ENCODE assay signal across 8 cellular contexts in genomic region chr2:101113441-101114267, GRCh38. TPM values are rescaled to one million over a fixed set of nuclear protein-coding genes. Genes with fewer than 3 reads are reported as not detected.
DNase-seq lines count a peak whose midpoint lies in the region; TF ChIP-seq lines count a peak whose summit lies in the region.

No MANE protein-coding gene starts in this region.

- DNase-seq in AG09319 (ENCODE audit: extremely low read depth, low read depth) (peak; percentile 71), SJSA1 (ENCODE audit: low read depth in 1 of 2, low spot score in 2 of 2) (peak in 1 of 2 experiments; percentile 67), tibial artery (no peak), mesenteric fat pad (ENCODE audit: low spot score) (no peak)
- DNase-seq in activated T-helper 1 cell treated with anti-CD3 and anti-CD28 coated beads, Interleukin-12 subunit alpha, Interleukin-12 subunit beta, Interleukin-2, Interleukin-4 antibody, amounts not matched to agents 30 ng/mL and 10 ng/mL and 1 ng/mL, durations not matched to agents 14 hours and 24 hours and 36 hours (ENCODE audit: low spot score): no peak
- DNase-seq in stimulated activated CD4-positive, alpha-beta T cell treated with anti-CD3 and anti-CD28 coated beads, Interleukin-2, amount 100 ng/mL, for 48 hours: no peak

- peak overlapping the region; percentile 55 for H3K9ac ChIP-seq in iPS-20b (ENCODE audit: low read depth, low read length)

- H3K27me3 ChIP-seq in SJSA1 (replicated peaks) (no peaks in the 10 kb centered on the region), iPS-20b (ENCODE audit: insufficient read depth, low read length) (no peaks in the 10 kb centered on the region), tibial artery (no peaks in the 10 kb centered on the region)

- H3K4me1 ChIP-seq in SJSA1 (replicated peaks) (peaks cover 42% of the 10 kb centered on the region), iPS-20b (ENCODE audit: insufficient read depth, low read length) (peaks cover 28% of the 10 kb centered on the region), tibial artery (peaks cover 0 to 67% (median 39%) of the 10 kb centered on the region in 4 donors)

- H3K4me3 Mint-ChIP-seq in activated T-helper 1 cell treated with anti-CD3 and anti-CD28 coated beads, Interleukin-12 subunit alpha, Interleukin-12 subunit beta, Interleukin-2, Interleukin-4 antibody, amounts not matched to agents 30 ng/mL and 10 ng/mL and 1 ng/mL, durations not matched to agents 14 hours and 24 hours and 36 hours: no peak overlapping the region

- TF ChIP-seq RAD21 in Ishikawa (IDR thresholded peaks at IDR 0.05; ENCODE audit: low read depth): no peak

- H3K4me3 ChIP-seq in SJSA1 (no peak overlapping the region), iPS-20b (ENCODE audit: low read length) (peak overlapping the region; percentile 52), tibial artery (no peak overlapping the region)

- H3K27ac ChIP-seq in SJSA1 (peak overlapping the region; percentile 80), iPS-20b (ENCODE audit: low read length) (peak overlapping the region; percentile 28), tibial artery (peak overlapping the region in 1 of 2 donors; percentile 30)

- H3K36me3 ChIP-seq in SJSA1: no peaks in the 10 kb centered on the region
- no peaks in the 10 kb centered on the region for H3K36me3 ChIP-seq in iPS-20b (ENCODE audit: insufficient read depth, low read depth, low read length)
- H3K36me3 ChIP-seq in tibial artery: no peaks in the 10 kb centered on the region

- no peak overlapping the region for H3K27ac Mint-ChIP-seq in activated T-helper 1 cell treated with anti-CD3 and anti-CD28 coated beads, Interleukin-12 subunit alpha, Interleukin-12 subunit beta, Interleukin-2, Interleukin-4 antibody, amounts not matched to agents 30 ng/mL and 10 ng/mL and 1 ng/mL, durations not matched to agents 14 hours and 24 hours and 36 hours

- peaks cover 2% of the 10 kb centered on the region for H3K27me3 Mint-ChIP-seq in activated T-helper 1 cell treated with anti-CD3 and anti-CD28 coated beads, Interleukin-12 subunit alpha, Interleukin-12 subunit beta, Interleukin-2, Interleukin-4 antibody, amounts not matched to agents 30 ng/mL and 10 ng/mL and 1 ng/mL, durations not matched to agents 14 hours and 24 hours and 36 hours (ENCODE audit: insufficient read depth)

- no peaks in the 10 kb centered on the region for H3K36me3 Mint-ChIP-seq in activated T-helper 1 cell treated with anti-CD3 and anti-CD28 coated beads, Interleukin-12 subunit alpha, Interleukin-12 subunit beta, Interleukin-2, Interleukin-4 antibody, amounts not matched to agents 30 ng/mL and 10 ng/mL and 1 ng/mL, durations not matched to agents 14 hours and 24 hours and 36 hours (ENCODE audit: low read depth)

- TF ChIP-seq CTCF in AG09319 (IDR thresholded peaks at IDR 0.05; ENCODE audit: low read depth, low read length) (no peak), tibial artery (IDR thresholded peaks at IDR 0.05) (no peak)

- peak; percentile 19; the same call in 1 of the 2 replicates for TF ChIP-seq EP300 in Ishikawa (IDR thresholded peaks at IDR 0.05; ENCODE audit: borderline replicate concordance)

- intact Hi-C loops in tibial artery (cut with DNase I; ENCODE audit: low total_unique reads): no loop called here
- intact Hi-C loops in activated T-helper 1 cell treated with anti-CD3 and anti-CD28 coated beads, Interleukin-12 subunit alpha, Interleukin-12 subunit beta, Interleukin-2, Interleukin-4 antibody, amounts not matched to agents 30 ng/mL and 10 ng/mL and 1 ng/mL, durations not matched to agents 14 hours and 24 hours and 36 hours (cut with micrococcal nuclease): no loop called here

- no peaks in the 10 kb centered on the region for H3K4me1 Mint-ChIP-seq in activated T-helper 1 cell treated with anti-CD3 and anti-CD28 coated beads, Interleukin-12 subunit alpha, Interleukin-12 subunit beta, Interleukin-2, Interleukin-4 antibody, amounts not matched to agents 30 ng/mL and 10 ng/mL and 1 ng/mL, durations not matched to agents 14 hours and 24 hours and 36 hours (ENCODE audit: low read depth)

- no peaks in the 10 kb centered on the region for H3K9me3 ChIP-seq in SJSA1 (replicated peaks)
- no peaks in the 10 kb centered on the region for H3K9me3 ChIP-seq in iPS-20b (ENCODE audit: insufficient read depth, low read depth, low read length)
- no peaks in the 10 kb centered on the region for H3K9me3 ChIP-seq in tibial artery

- H3K9me3 Mint-ChIP-seq in activated T-helper 1 cell treated with anti-CD3 and anti-CD28 coated beads, Interleukin-12 subunit alpha, Interleukin-12 subunit beta, Interleukin-2, Interleukin-4 antibody, amounts not matched to agents 30 ng/mL and 10 ng/mL and 1 ng/mL, durations not matched to agents 14 hours and 24 hours and 36 hours: no peaks in the 10 kb centered on the region

TF ChIP-seq in Ishikawa, 13 proteins besides CTCF, POLR2A, EP300 and RAD21:
- peak; percentile 92 for TF ChIP-seq CEBPB (IDR thresholded peaks at IDR 0.05)
- TF ChIP-seq, protein P1, sequence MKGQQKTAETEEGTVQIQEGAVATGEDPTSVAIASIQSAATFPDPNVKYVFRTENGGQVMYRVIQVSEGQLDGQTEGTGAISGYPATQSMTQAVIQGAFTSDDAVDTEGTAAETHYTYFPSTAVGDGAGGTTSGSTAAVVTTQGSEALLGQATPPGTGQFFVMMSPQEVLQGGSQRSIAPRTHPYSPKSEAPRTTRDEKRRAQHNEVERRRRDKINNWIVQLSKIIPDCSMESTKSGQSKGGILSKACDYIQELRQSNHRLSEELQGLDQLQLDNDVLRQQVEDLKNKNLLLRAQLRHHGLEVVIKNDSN (IDR thresholded peaks at IDR 0.05): no peak
- no peak for TF ChIP-seq TAF1 (IDR thresholded peaks at IDR 0.05; ENCODE audit: low read depth)
- TF ChIP-seq TCF12 (IDR thresholded peaks at IDR 0.05; ENCODE audit: low read depth): peak; percentile 50
- TF ChIP-seq FOXM1 (IDR thresholded peaks at IDR 0.05; ENCODE audit: borderline replicate concordance, low read depth): 0 out of 2 replicates have a peak, but pooled peaks have one; percentile 20
- TF ChIP-seq NFIC (IDR thresholded peaks at IDR 0.05): peak; percentile 26; the same call in 1 of the 2 replicates
- peak; percentile 10; the same call in 1 of the 2 replicates for TF ChIP-seq YY1 (IDR thresholded peaks at IDR 0.05; ENCODE audit: low read depth)

RNA-seq across cellular contexts. Expression of gene TBC1D8, which starts 37.5 kb away (rescaled TPM):
- 18.2 and 18.6 TPM in 2 replicates for total RNA-seq in SJSA1 (2014; rRNA removed; shearing (Covaris generic))
- 0.91 and 1.1 TPM in 2 replicates for total RNA-seq in activated T-helper 1 cell treated with anti-CD3 and anti-CD28 coated beads, Interleukin-12 subunit alpha, Interleukin-12 subunit beta, Interleukin-2, Interleukin-4 antibody, amounts not matched to agents 30 ng/mL and 10 ng/mL and 1 ng/mL, durations not matched to agents 14 hours and 24 hours and 36 hours
- total RNA-seq in mesenteric fat pad: 21.3 TPM
